Comparison of ENCODE assay signal across 8 cellular contexts in the genomic region with DNA sequence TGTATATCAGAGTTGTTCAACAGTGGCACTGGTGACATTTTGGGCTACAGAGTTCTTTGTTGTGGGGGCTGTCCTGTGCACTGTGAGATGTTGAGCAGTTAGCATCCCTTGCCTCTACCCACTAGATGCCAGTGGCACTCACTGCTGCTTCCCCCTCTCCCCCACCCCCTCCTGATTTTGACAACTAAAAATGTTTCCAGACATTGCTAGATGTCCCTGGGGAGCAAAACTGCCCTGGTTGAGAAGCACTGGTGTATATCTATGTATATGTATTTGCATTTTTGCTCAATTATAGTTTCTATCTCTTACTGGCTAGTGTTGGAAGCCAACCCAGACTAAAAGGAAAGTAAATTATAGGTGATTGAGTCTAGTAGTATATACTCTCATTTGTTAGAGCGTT. TPM values are rescaled to one million over a fixed set of nuclear protein-coding genes. Genes with fewer than 3 reads are reported as not detected.
DNase-seq lines count a peak whose midpoint lies in the region; ATAC-seq and TF ChIP-seq lines count a peak whose summit lies in the region.

No MANE protein-coding gene starts in this region.

- H3K9me3 Mint-ChIP-seq in CD4-positive, CD25-positive, alpha-beta regulatory T cell: no peaks in the 10 kb centered on the region

- ATAC-seq in CD4-positive, CD25-positive, alpha-beta regulatory T cell (ENCODE audit: low read depth in 2 of 2): no peak
- ATAC-seq in GM21360 (IDR thresholded peaks at IDR 0.05; ENCODE audit: unreplicated experiment): peak; percentile 16

- peak overlapping the region; percentile 99 for H3K4me3 ChIP-seq in CD4-positive, CD25-positive, alpha-beta regulatory T cell (ENCODE audit: low read depth, low read length)
- H3K4me3 ChIP-seq in foreskin fibroblast (ENCODE audit: low read depth in 1 of 2, low read length in 2 of 2) (peak overlapping the region; percentile 72 to 77), adrenal gland (peak overlapping the region in 1 of 4 donors; percentile 11)

- no peaks in the 10 kb centered on the region for H3K9me3 ChIP-seq in CD4-positive, CD25-positive, alpha-beta regulatory T cell (ENCODE audit: control insufficient read depth in 2 of 2, low read length in 2 of 2)
- no peaks in the 10 kb centered on the region for H3K9me3 ChIP-seq in adrenal gland (replicated peaks in 1 of 3)

- H3K27me3 ChIP-seq in CD4-positive, CD25-positive, alpha-beta regulatory T cell (ENCODE audit: control insufficient read depth, insufficient read depth, low read length): no peaks in the 10 kb centered on the region
- H3K27me3 ChIP-seq in adrenal gland: no peaks in the 10 kb centered on the region

- peak overlapping the region; percentile 97 to 98 (median 98) for H3K27ac Mint-ChIP-seq in CD4-positive, CD25-positive, alpha-beta regulatory T cell

- no peak for DNase-seq in CD4-positive, CD25-positive, alpha-beta regulatory T cell
- DNase-seq in NCI-H1048 (lab: John Stamatoyannopoulos, UW) (peak; percentile 39), foreskin fibroblast (peak in 1 of 2 donors; percentile 10), amygdala (lab: John Stamatoyannopoulos, UW) (no peak), GM19240 (ENCODE audit: insufficient read length, low spot score) (no peak), adrenal gland (no peak)
- DNase-seq in activated effector memory CD4-positive, alpha-beta T cell treated with anti-CD3 and anti-CD28 coated beads, Interleukin-2, amount 50 U/mL, for 16 hours: no peak

- peak overlapping the region; percentile 94 for H3K27ac ChIP-seq in CD4-positive, CD25-positive, alpha-beta regulatory T cell (ENCODE audit: insufficient read depth, low read length, poor library complexity, severe bottlenecking)
- H3K27ac ChIP-seq in adrenal gland: no peak overlapping the region

- no peak for TF ChIP-seq CTCF in foreskin fibroblast (IDR thresholded peaks at IDR 0.05; ENCODE audit: low read depth, low read length)
- TF ChIP-seq CTCF in adrenal gland (IDR thresholded peaks at IDR 0.05): no peak

- peaks cover 4% of the 10 kb centered on the region for H3K27me3 Mint-ChIP-seq in CD4-positive, CD25-positive, alpha-beta regulatory T cell

- H3K4me1 Mint-ChIP-seq in CD4-positive, CD25-positive, alpha-beta regulatory T cell: peaks cover 29 to 72% (median 56%) of the 10 kb centered on the region in 4 donors

- peaks cover 67% of the 10 kb centered on the region for H3K4me1 ChIP-seq in CD4-positive, CD25-positive, alpha-beta regulatory T cell (ENCODE audit: control insufficient read depth, insufficient read depth, low read length, poor library complexity, severe bottlenecking)
- peaks cover 0 to 25% of the 10 kb centered on the region in 2 donors for H3K4me1 ChIP-seq in adrenal gland (replicated peaks in 1 of 2)

- no peak for TF ChIP-seq POLR2A in adrenal gland (IDR thresholded peaks at IDR 0.05)

- intact Hi-C loops in adrenal gland (cut with DNase I): no loop called here

- H3K36me3 ChIP-seq in CD4-positive, CD25-positive, alpha-beta regulatory T cell (ENCODE audit: control insufficient read depth, insufficient read depth, low read length): peaks cover 2% of the 10 kb centered on the region
- no peaks in the 10 kb centered on the region for H3K36me3 ChIP-seq in adrenal gland (replicated peaks in 1 of 2)

- WGBS in adrenal gland, 4 donors: 53 to 67% (median 63%) methylated on average over 1 of the region's 1 CpG

- peak overlapping the region; percentile 96 to 98 (median 97) for H3K4me3 Mint-ChIP-seq in CD4-positive, CD25-positive, alpha-beta regulatory T cell

- H3K36me3 Mint-ChIP-seq in CD4-positive, CD25-positive, alpha-beta regulatory T cell: peaks cover 24% of the 10 kb centered on the region

RNA-seq across cellular contexts. Expression of gene TMEM131L, which starts 2.4 kb away (rescaled TPM):
- total RNA-seq in CD4-positive, CD25-positive, alpha-beta regulatory T cell: 86.4 TPM
- 10 to 100 TPM; 35.5 to 48.4 (median 40.1) TPM for polyA plus RNA-seq in CD4-positive, CD25-positive, alpha-beta regulatory T cell
- total RNA-seq in adrenal gland: 1 to 10 TPM; 3.0 to 8.6 (median 5.3) TPM
- 1 to 10 TPM; 2.5 to 3.9 (median 2.8) TPM for polyA plus RNA-seq in adrenal gland
